Comparison of ENCODE assay signal across 11 cellular contexts in the genomic region with DNA sequence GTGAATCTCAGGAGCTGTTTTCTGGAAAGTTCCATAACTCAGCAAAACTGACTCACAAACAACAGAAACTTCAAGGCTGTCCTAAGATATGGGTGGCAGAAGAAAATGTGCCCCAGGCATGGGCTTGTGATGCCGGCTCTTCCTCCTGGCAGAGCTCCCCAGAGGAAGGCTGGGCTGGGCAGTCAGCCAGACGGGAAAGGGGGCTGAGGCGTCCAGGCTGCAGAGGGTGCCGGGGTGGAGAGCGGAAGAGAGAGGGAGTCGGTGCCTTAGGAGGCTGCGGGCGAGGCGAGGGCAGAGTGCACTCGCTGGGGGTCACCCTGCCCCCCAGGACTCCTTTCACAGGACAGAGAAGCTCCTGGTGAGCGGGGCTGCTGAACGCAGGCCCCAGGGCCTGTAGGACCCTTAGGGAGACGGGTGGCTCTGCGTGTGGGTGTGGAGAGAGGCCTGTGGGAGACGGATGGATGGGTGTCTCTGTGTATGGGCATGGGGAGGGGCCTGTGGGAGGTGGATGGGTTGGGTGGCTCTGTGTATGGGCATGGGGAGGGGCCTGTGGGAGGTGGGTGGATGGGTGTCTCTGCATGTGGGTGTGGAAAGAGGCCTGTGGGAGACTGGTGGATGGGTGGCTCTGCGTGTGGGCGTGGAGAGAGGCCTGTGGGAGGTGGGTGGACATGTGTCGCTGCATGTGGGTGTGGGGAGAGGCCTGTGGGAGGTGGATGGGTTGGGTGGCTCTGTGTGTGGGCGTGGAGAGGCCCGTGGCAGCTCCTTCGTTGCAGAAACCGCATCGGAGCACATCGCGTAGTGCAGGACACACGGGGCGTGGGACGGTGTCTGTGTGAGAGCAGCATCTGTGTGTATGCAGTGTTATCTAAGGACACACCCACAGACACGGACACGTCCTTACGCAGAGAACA. TPM values are rescaled to one million over a fixed set of nuclear protein-coding genes. Genes with fewer than 3 reads are reported as not detected.
DNase-seq lines count a peak whose midpoint lies in the region; TF ChIP-seq lines count a peak whose summit lies in the region.
"Had no signal": no experiment of that assay in that cellular context is flagged by ENCODE, and none has a peak within 500 bp of the region (broad histone marks: within the 10 kb centered on the region; RNA-seq: fewer than 3 reads in every experiment).

No MANE protein-coding gene starts in this region.

- peaks cover 0 to 13% (median 0%) of the 10 kb centered on the region in 5 experiments for H3K9me3 Mint-ChIP-seq in brain
- H3K9me3 Mint-ChIP-seq: CD4-positive, alpha-beta memory T cell had no signal

- DNase-seq in GF-D8 (lab: John Stamatoyannopoulos, UW): peak; percentile 52
- no peak for DNase-seq in right atrium auricular region (ENCODE audit: low spot score)
- peak in 6 of 10 donors; percentile 45 to 92 (median 60) for DNase-seq in posterior cingulate gyrus
- DNase-seq in NCI-H82 treated with DMSO at 0.1 percent for 48 hours (lab: John Stamatoyannopoulos, UW; ENCODE audit: unreplicated experiment): no peak
- no peak for DNase-seq in BE2C
- DNase-seq in NCI-H2029 (lab: John Stamatoyannopoulos, UW): no peak
- no peak for DNase-seq in NCI-H446 treated with DMSO at 0.1 percent for 48 hours (lab: John Stamatoyannopoulos, UW)
- DNase-seq: activated CD4-positive, alpha-beta T cell treated with anti-CD3 and anti-CD28 coated beads, Interleukin-2, amount 50 U/mL, for 1 hour; CD4-positive, alpha-beta memory T cell; NCI-H187 had no signal

- H3K4me1 Mint-ChIP-seq in brain: peaks cover 27% of the 10 kb centered on the region

- H3K36me3 ChIP-seq in right atrium auricular region (peaks cover 3% of the 10 kb centered on the region), BE2C (peaks cover 7% of the 10 kb centered on the region; the same call in 1 of the 2 replicates)

- H3K27ac ChIP-seq in right atrium auricular region: peak overlapping the region; percentile 43 to 66

- H3K4me3 Mint-ChIP-seq in brain: peak overlapping the region in 1 of 5 experiments; percentile 58
- H3K4me3 Mint-ChIP-seq: CD4-positive, alpha-beta memory T cell had no signal

- H3K36me3 Mint-ChIP-seq in brain: peaks cover 66% of the 10 kb centered on the region

- H3K4me3 ChIP-seq in right atrium auricular region (no peak overlapping the region), BE2C (ENCODE audit: low read depth, low read length) (no peak overlapping the region)

- peak overlapping the region in 3 of 5 experiments; percentile 77 to 95 (median 80) for H3K27ac Mint-ChIP-seq in brain

- peaks cover 5% of the 10 kb centered on the region for H3K27me3 Mint-ChIP-seq in brain
- H3K27me3 Mint-ChIP-seq: CD4-positive, alpha-beta memory T cell had no signal

- H3K4me1 ChIP-seq in right atrium auricular region: peaks cover 0 to 49% of the 10 kb centered on the region in 2 donors
- no peaks in the 10 kb centered on the region for H3K4me1 ChIP-seq in BE2C

- H3K27me3 ChIP-seq in right atrium auricular region (no peaks in the 10 kb centered on the region), BE2C (no peaks in the 10 kb centered on the region)

- H3K9me3 ChIP-seq in right atrium auricular region: no peaks in the 10 kb centered on the region
- no peaks in the 10 kb centered on the region for H3K9me3 ChIP-seq in BE2C

- intact Hi-C loops in posterior cingulate gyrus (cut with DNase I): no loop called here

- TF ChIP-seq CTCF in brain (conservative IDR thresholded peaks at IDR 0.05) (no peak), right atrium auricular region (IDR thresholded peaks at IDR 0.05) (no peak), BE2C (IDR thresholded peaks at IDR 0.05; ENCODE audit: low read depth, low read length) (no peak)

RNA-seq across cellular contexts. Expression of gene PCGF3, which starts 15.9 kb away (rescaled TPM):
- polyA plus RNA-seq in brain (ENCODE audit: insufficient read depth, low read depth, low replicate concordance): 27.6 TPM
- total RNA-seq in right atrium auricular region: 10 to 100 TPM; 17.9 to 22.6 TPM
- polyA plus RNA-seq in BE2C (2012; ENCODE audit: insufficient read depth, insufficient read length, low read depth): 45.4 TPM

RNA-seq across cellular contexts. Expression of gene SLC49A3, which starts 32.6 kb away (rescaled TPM):
- 1.0 TPM for polyA plus RNA-seq in brain (ENCODE audit: insufficient read depth, low read depth, low replicate concordance)
- 10 to 100 TPM in 1 of 2 donors, 1 to 10 TPM in 1; 10.0 to 12.0 TPM for total RNA-seq in right atrium auricular region
- polyA plus RNA-seq in BE2C (2012; ENCODE audit: insufficient read depth, insufficient read length, low read depth): 0.34 TPM
- polyA plus RNA-seq: CD4-positive, alpha-beta memory T cell had no signal

RNA-seq across cellular contexts. Expression of gene MYL5, which starts 47.2 kb away (rescaled TPM):
- polyA plus RNA-seq in brain (ENCODE audit: insufficient read depth, low read depth, low replicate concordance): 11.6 TPM
- total RNA-seq in right atrium auricular region: 1 to 10 TPM; 3.2 to 3.6 TPM
- 10.4 TPM for polyA plus RNA-seq in BE2C (2012; ENCODE audit: insufficient read depth, insufficient read length, low read depth)

RNA-seq across cellular contexts. Expression of gene ATP5ME, which starts 47.4 kb away (rescaled TPM):
- 717 TPM for polyA plus RNA-seq in brain (ENCODE audit: insufficient read depth, low read depth, low replicate concordance)
- 100 to 1,000 TPM in 1 of 2 donors, 10 to 100 TPM in 1; 85.1 to 265 TPM for total RNA-seq in right atrium auricular region
- polyA plus RNA-seq in BE2C (2012; ENCODE audit: insufficient read depth, insufficient read length, low read depth): 946 TPM

Comparison
In these comparisons a context has a peak if more than half of its experiments do, and no peak if none do; other contexts are left out.
1. DNase-seq: peak in GF-D8 (single experiment) and posterior cingulate gyrus (6 of 10); none in right atrium auricular region (single experiment), NCI-H82 treated with DMSO at 0.1 percent for 48 hours (single experiment), BE2C (single experiment), NCI-H2029 (single experiment) and NCI-H446 treated with DMSO at 0.1 percent for 48 hours (single experiment).